In genomic region chr4:177667687-177668086, GRCh38 we compare ENCODE assay signal across 15 cellular contexts.
DNase-seq lines count a peak whose midpoint lies in the region; ATAC-seq, FAIRE-seq and TF ChIP-seq lines count a peak whose summit lies in the region.
"Had no signal": no experiment of that assay in that cellular context is flagged by ENCODE, and none has a peak within 500 bp of the region (broad histone marks: within the 10 kb centered on the region; RNA-seq: fewer than 3 reads in every experiment).

No MANE protein-coding gene starts in this region.

- H3K18ac ChIP-seq in H9 (ENCODE audit: insufficient read length, low read depth, low read length) (no peak overlapping the region), mesendoderm (ENCODE audit: low read length) (no peak overlapping the region)

- H3K4me3 ChIP-seq in Caco-2 (ENCODE audit: low read depth, low read length) (no peak overlapping the region), RWPE2 (ENCODE audit: severe bottlenecking) (no peak overlapping the region), keratinocyte (ENCODE audit: control insufficient read depth in 2 of 3, extremely low read depth in 1 of 3, insufficient read depth in 2 of 3, low read depth in 1 of 3, low read length in 3 of 3) (no peak overlapping the region), mesendoderm (ENCODE audit: low read length) (no peak overlapping the region)
- H3K4me3 ChIP-seq: cardiac muscle cell had no signal

- H4K5ac ChIP-seq in H9 (ENCODE audit: insufficient read length, low read depth, low read length) (no peak overlapping the region), mesendoderm (ENCODE audit: low read length) (no peak overlapping the region)

- intact Hi-C loops in Caco-2 (cut with micrococcal nuclease; ENCODE audit: unreplicated experiment) = loop anchor here (1.0 to 5.0 kb wide), 4 partner anchors 213 to 607 kb away; no protein-coding TSS in a partner anchor
- intact Hi-C loops in activated T-helper 2 cell treated with anti-CD3 and anti-CD28 coated beads, Interferon-gamma antibody, Interleukin-2, Interleukin-4, amounts not matched to agents 10 μg/mL and 5 μg/mL and 100 μg/mL, durations not matched to agents 14 hours and 24 hours and 36 hours (cut with micrococcal nuclease) = no loop called here

- H2AFZ ChIP-seq in H9 (ENCODE audit: low read length) = no peak overlapping the region
- H2AFZ ChIP-seq in keratinocyte (ENCODE audit: control insufficient read depth, low read length) = no peak overlapping the region

- POLR2A ChIA-PET in Caco-2 (lab: Charles Lee) = no interaction called here

- DNase-seq in Caco-2 = peak in 1 of 2 experiments; percentile 30
- DNase-seq in H9 = no peak
- DNase-seq in RWPE2 (ENCODE audit: low spot score) = no peak
- DNase-seq in keratinocyte (ENCODE audit: low read depth, low spot score) = no peak
- DNase-seq in occipital lobe (lab: John Stamatoyannopoulos, UW) = no peak
- no peak for DNase-seq in activated T-helper 2 cell treated with anti-CD3 and anti-CD28 coated beads, Interferon-gamma antibody, Interleukin-2, Interleukin-4, amounts not matched to agents 10 μg/mL and 5 μg/mL and 100 μg/mL, durations not matched to agents 14 hours and 24 hours and 36 hours (ENCODE audit: low spot score)
- DNase-seq in NK-92 treated with Interleukin-12 subunit alpha and Interleukin-12 subunit beta, amount 100 ng/mL, for 24 hours (lab: John Stamatoyannopoulos, UW) = no peak
- no peak for DNase-seq in mesendoderm
- DNase-seq: activated CD4-positive, alpha-beta T cell treated with anti-CD3 and anti-CD28 coated beads, Interleukin-2, amount 10 ng/mL, durations not matched to agents 24 days and 14 days; NCI-H1417 treated with DMSO at 0.1 percent for 48 hours; NCI-H524 treated with DMSO at 0.1 percent for 48 hours; retina had no signal

- H3K4ac ChIP-seq in H9 (ENCODE audit: low read depth, low read length) (no peak overlapping the region), mesendoderm (ENCODE audit: low read depth, low read length) (no peak overlapping the region)

- H3K23ac ChIP-seq in H9 (ENCODE audit: insufficient read length, low read depth, low read length) (no peak overlapping the region), mesendoderm (ENCODE audit: low read length) (no peak overlapping the region)

- H3K27me3 Mint-ChIP-seq in Caco-2 (ENCODE audit: insufficient read depth, unreplicated experiment) (no peaks in the 10 kb centered on the region), H9 (ENCODE audit: low read depth) (no peaks in the 10 kb centered on the region)
- H3K27me3 Mint-ChIP-seq in activated T-helper 2 cell treated with anti-CD3 and anti-CD28 coated beads, Interferon-gamma antibody, Interleukin-2, Interleukin-4, amounts not matched to agents 10 μg/mL and 5 μg/mL and 100 μg/mL, durations not matched to agents 14 hours and 24 hours and 36 hours (ENCODE audit: low read depth) = no peaks in the 10 kb centered on the region
- H3K27me3 Mint-ChIP-seq: activated CD4-positive, alpha-beta T cell treated with anti-CD3 and anti-CD28 coated beads, Interleukin-2, amount 10 ng/mL, durations not matched to agents 24 days and 14 days had no signal

- H2AK5ac ChIP-seq in H9 (ENCODE audit: insufficient read length, low read length) (no peak overlapping the region), mesendoderm (ENCODE audit: low read length) (no peak overlapping the region)

- H3K4me1 Mint-ChIP-seq in Caco-2 (ENCODE audit: low read depth, unreplicated experiment) = no peaks in the 10 kb centered on the region
- peaks cover 0 to 8% of the 10 kb centered on the region in 2 experiments; a peak in 3 of 4 replicates for H3K4me1 Mint-ChIP-seq in H9
- peaks cover 2% of the 10 kb centered on the region for H3K4me1 Mint-ChIP-seq in activated T-helper 2 cell treated with anti-CD3 and anti-CD28 coated beads, Interferon-gamma antibody, Interleukin-2, Interleukin-4, amounts not matched to agents 10 μg/mL and 5 μg/mL and 100 μg/mL, durations not matched to agents 14 hours and 24 hours and 36 hours (ENCODE audit: low read depth)
- H3K4me1 Mint-ChIP-seq: activated CD4-positive, alpha-beta T cell treated with anti-CD3 and anti-CD28 coated beads, Interleukin-2, amount 10 ng/mL, durations not matched to agents 24 days and 14 days; CD14-positive monocyte had no signal

- H4K91ac ChIP-seq in H9 (ENCODE audit: insufficient read length, low read depth, low read length) = no peak overlapping the region

- no peak overlapping the region for H3K27ac ChIP-seq in H9 (ENCODE audit: insufficient read length, low read depth, low read length)
- no peak overlapping the region for H3K27ac ChIP-seq in RWPE2 (ENCODE audit: poor library complexity, severe bottlenecking)
- no peak overlapping the region for H3K27ac ChIP-seq in keratinocyte (ENCODE audit: control insufficient read depth, insufficient read depth, low read length)
- no peak overlapping the region for H3K27ac ChIP-seq in mesendoderm (ENCODE audit: low read depth, low read length)
- H3K27ac ChIP-seq: cardiac muscle cell had no signal

- CTCF ChIA-PET in Caco-2 (lab: Charles Lee) = interaction anchor here (0.8 to 1.2 kb wide), 2 partner anchors 91 to 419 kb away, joined by 3 to 5 read pairs; no protein-coding TSS in a partner anchor

- H2BK5ac ChIP-seq in H9 (ENCODE audit: insufficient read length, low read length) = no peak overlapping the region
- no peak overlapping the region for H2BK5ac ChIP-seq in mesendoderm (ENCODE audit: low read length)

- H3K27ac Mint-ChIP-seq in Caco-2 (ENCODE audit: unreplicated experiment) (no peak overlapping the region), H9 (no peak overlapping the region)
- no peak overlapping the region for H3K27ac Mint-ChIP-seq in activated T-helper 2 cell treated with anti-CD3 and anti-CD28 coated beads, Interferon-gamma antibody, Interleukin-2, Interleukin-4, amounts not matched to agents 10 μg/mL and 5 μg/mL and 100 μg/mL, durations not matched to agents 14 hours and 24 hours and 36 hours
- H3K27ac Mint-ChIP-seq: activated CD4-positive, alpha-beta T cell treated with anti-CD3 and anti-CD28 coated beads, Interleukin-2, amount 10 ng/mL, durations not matched to agents 24 days and 14 days; CD14-positive monocyte had no signal

- H4K8ac ChIP-seq in H9 (replicated peaks; ENCODE audit: insufficient read length, low read depth, low read length) (no peak overlapping the region), mesendoderm (ENCODE audit: low read depth, low read length) (no peak overlapping the region)

- no peak overlapping the region for H3K4me2 ChIP-seq in H9 (ENCODE audit: insufficient read depth, insufficient read length, low read length)
- H3K4me2 ChIP-seq in keratinocyte (ENCODE audit: control insufficient read depth, extremely low read depth, insufficient read depth, low read depth, low read length) = no peak overlapping the region
- H3K4me2 ChIP-seq in mesendoderm (ENCODE audit: low read length) = no peak overlapping the region

- H3K79me2 ChIP-seq in H9 (ENCODE audit: insufficient read depth, low read length) (no peaks in the 10 kb centered on the region), keratinocyte (ENCODE audit: control insufficient read depth, insufficient read depth, low read length) (no peaks in the 10 kb centered on the region), mesendoderm (ENCODE audit: control insufficient read depth, insufficient read depth, low read length) (no peaks in the 10 kb centered on the region)

- no peaks in the 10 kb centered on the region for H3K9me3 ChIP-seq in Caco-2
- no peaks in the 10 kb centered on the region for H3K9me3 ChIP-seq in H9 (ENCODE audit: control insufficient read depth, low read depth, low read length)
- no peaks in the 10 kb centered on the region for H3K9me3 ChIP-seq in RWPE2 (ENCODE audit: severe bottlenecking)
- H3K9me3 ChIP-seq in keratinocyte (ENCODE audit: control insufficient read depth, low read depth, low read length) = no peaks in the 10 kb centered on the region

- H3K4me3 Mint-ChIP-seq in Caco-2 (ENCODE audit: unreplicated experiment) (no peak overlapping the region), H9 (no peak overlapping the region)
- no peak overlapping the region for H3K4me3 Mint-ChIP-seq in activated T-helper 2 cell treated with anti-CD3 and anti-CD28 coated beads, Interferon-gamma antibody, Interleukin-2, Interleukin-4, amounts not matched to agents 10 μg/mL and 5 μg/mL and 100 μg/mL, durations not matched to agents 14 hours and 24 hours and 36 hours (ENCODE audit: low read depth)
- H3K4me3 Mint-ChIP-seq: activated CD4-positive, alpha-beta T cell treated with anti-CD3 and anti-CD28 coated beads, Interleukin-2, amount 10 ng/mL, durations not matched to agents 24 days and 14 days; CD14-positive monocyte had no signal

- no peak overlapping the region for H3T11ph ChIP-seq in H9 (ENCODE audit: low read length)

- H3K36me3 ChIP-seq in Caco-2 (ENCODE audit: control insufficient read depth, insufficient read depth, low read length) = no peaks in the 10 kb centered on the region
- H3K36me3 ChIP-seq in RWPE2 (ENCODE audit: low read depth) = no peaks in the 10 kb centered on the region
- H3K36me3 ChIP-seq in keratinocyte (ENCODE audit: control insufficient read depth in 2 of 2, extremely low read depth in 1 of 2, insufficient read depth in 2 of 2, low read length in 2 of 2) = no peaks in the 10 kb centered on the region
- H3K36me3 ChIP-seq in mesendoderm (ENCODE audit: control insufficient read depth, insufficient read depth, low read length) = no peaks in the 10 kb centered on the region
- H3K36me3 ChIP-seq: cardiac muscle cell had no signal

- no peak overlapping the region for H2BK120ac ChIP-seq in H9 (ENCODE audit: low read depth, low read length, poor library complexity, severe bottlenecking)
- no peak overlapping the region for H2BK120ac ChIP-seq in mesendoderm (ENCODE audit: low read depth, low read length)

- H2BK15ac ChIP-seq in H9 (ENCODE audit: low read depth, low read length) = no peak overlapping the region
- H2BK15ac ChIP-seq in mesendoderm (replicated peaks; ENCODE audit: low read depth) = no peak overlapping the region

- dilution Hi-C loops in keratinocyte (cut with MboI; ENCODE audit: extremely low pct_ligation_motif_present, low sequenced_read_pairs) = no loop called here

- BruUV-seq in Caco-2 (replicated peaks; lab: Mats Ljungman, UMichigan) = no TSS peak

- H2BK12ac ChIP-seq in H9 (ENCODE audit: insufficient read length, low read depth, low read length) = no peak overlapping the region

- 0 out of 3 replicates have a peak, but pooled peaks have one; percentile 54 for ATAC-seq in RWPE2 (ENCODE audit: low read depth)

- no peak overlapping the region for H3K56ac ChIP-seq in H9 (ENCODE audit: insufficient read length, low read depth, low read length)
- no peak overlapping the region for H3K56ac ChIP-seq in mesendoderm (ENCODE audit: low read length)

- H3K79me1 ChIP-seq in H9 (ENCODE audit: insufficient read depth, low read depth, low read length, poor library complexity, severe bottlenecking) (no peaks in the 10 kb centered on the region), mesendoderm (ENCODE audit: low read length) (no peaks in the 10 kb centered on the region)

- WGBS in H9 (ENCODE audit: extremely low coverage, insufficient read length, low lambda C conversion rate) = no CpG with 5 or more reads among the region's 5 CpGs
- no CpG with 5 or more reads among the region's 5 CpGs for WGBS in mesendoderm (ENCODE audit: extremely low coverage, insufficient coverage, low lambda C conversion rate)

- H3K27me3 ChIP-seq in Caco-2 (replicated peaks; ENCODE audit: control insufficient read depth, insufficient read depth, low read length) (no peaks in the 10 kb centered on the region), H9 (ENCODE audit: insufficient read depth, low read length) (no peaks in the 10 kb centered on the region), RWPE2 (ENCODE audit: insufficient read depth, poor library complexity, severe bottlenecking) (no peaks in the 10 kb centered on the region), keratinocyte (ENCODE audit: control insufficient read depth, extremely low read depth, insufficient read depth, low read length) (no peaks in the 10 kb centered on the region), mesendoderm (ENCODE audit: insufficient read depth, low read length, poor library complexity) (no peaks in the 10 kb centered on the region)
- H3K27me3 ChIP-seq: cardiac muscle cell had no signal

- TF ChIP-seq CTCF in Caco-2 (IDR thresholded peaks at IDR 0.05; ENCODE audit: insufficient read depth in 1 of 2, low read depth in 1 of 2, low read length in 1 of 2, severe bottlenecking in 1 of 2, unreplicated experiment in 1 of 2) = peak; percentile 45 to 62
- TF ChIP-seq CTCF in H9 (conservative IDR thresholded peaks at IDR 0.05) = peak; percentile 38; the same call in 2 of the 3 replicates
- TF ChIP-seq CTCF in RWPE2 (IDR thresholded peaks at IDR 0.05; ENCODE audit: poor library complexity, severe bottlenecking) = peak; percentile 74
- TF ChIP-seq CTCF in keratinocyte (optimal IDR thresholded peaks at IDR 0.05 in 1 of 3, IDR thresholded peaks at IDR 0.05 in 1 of 3, conservative IDR thresholded peaks at IDR 0.05 in 1 of 3; ENCODE audit: extremely low read depth in 1 of 3, insufficient read depth in 2 of 3, low read length in 3 of 3) = peak; percentile 26 to 55 (median 38)

- H4K20me1 ChIP-seq in H9 (ENCODE audit: control insufficient read depth, insufficient read depth, insufficient read length) = no peaks in the 10 kb centered on the region
- H4K20me1 ChIP-seq in keratinocyte (ENCODE audit: control insufficient read depth, extremely low read depth, insufficient read depth, low read length) = no peaks in the 10 kb centered on the region

- H3K23me2 ChIP-seq in H9 (ENCODE audit: insufficient read length, low read depth, low read length, poor library complexity, severe bottlenecking) = no peaks in the 10 kb centered on the region

- H3K9me1 ChIP-seq in keratinocyte (ENCODE audit: control insufficient read depth, extremely low read depth, insufficient read depth, low read length) = no peaks in the 10 kb centered on the region

- FAIRE-seq in keratinocyte (lab: Jason Lieb, UNC) = no peak
- FAIRE-seq: H54 had no signal

- no peaks in the 10 kb centered on the region for H3K4me1 ChIP-seq in Caco-2
- H3K4me1 ChIP-seq in H9 (ENCODE audit: insufficient read depth, low read length) = no peaks in the 10 kb centered on the region
- no peaks in the 10 kb centered on the region for H3K4me1 ChIP-seq in RWPE2 (ENCODE audit: insufficient read depth, poor library complexity, severe bottlenecking)
- H3K4me1 ChIP-seq in keratinocyte (ENCODE audit: control insufficient read depth, extremely low read depth, insufficient read depth, low read length) = no peaks in the 10 kb centered on the region
- H3K4me1 ChIP-seq in mesendoderm (ENCODE audit: control insufficient read depth, low read depth, low read length) = no peaks in the 10 kb centered on the region

- no peak overlapping the region for H3K9ac ChIP-seq in H9 (ENCODE audit: extremely low read depth, insufficient read length, low read length)
- H3K9ac ChIP-seq in keratinocyte (ENCODE audit: control insufficient read depth, extremely low read depth, insufficient read depth, low read length) = no peak overlapping the region
- no peak overlapping the region for H3K9ac ChIP-seq in mesendoderm (ENCODE audit: low read length)

- no peak overlapping the region for H3K14ac ChIP-seq in H9 (ENCODE audit: insufficient read depth, low read length)

- no peaks in the 10 kb centered on the region for H3K36me3 Mint-ChIP-seq in Caco-2 (ENCODE audit: insufficient read depth, unreplicated experiment)
- H3K36me3 Mint-ChIP-seq in H9 (ENCODE audit: insufficient read depth in 1 of 3, low read depth in 3 of 3) = peaks cover 4 to 21% (median 4%) of the 10 kb centered on the region in 3 experiments
- H3K36me3 Mint-ChIP-seq in activated T-helper 2 cell treated with anti-CD3 and anti-CD28 coated beads, Interferon-gamma antibody, Interleukin-2, Interleukin-4, amounts not matched to agents 10 μg/mL and 5 μg/mL and 100 μg/mL, durations not matched to agents 14 hours and 24 hours and 36 hours (ENCODE audit: low read depth) = no peaks in the 10 kb centered on the region
- H3K36me3 Mint-ChIP-seq: CD14-positive monocyte had no signal

- H3K9me3 Mint-ChIP-seq in Caco-2 (ENCODE audit: unreplicated experiment) (peaks cover under 1% of the 10 kb centered on the region), H9 (peaks cover 7 to 16% of the 10 kb centered on the region in 2 experiments)
- H3K9me3 Mint-ChIP-seq in activated T-helper 2 cell treated with anti-CD3 and anti-CD28 coated beads, Interferon-gamma antibody, Interleukin-2, Interleukin-4, amounts not matched to agents 10 μg/mL and 5 μg/mL and 100 μg/mL, durations not matched to agents 14 hours and 24 hours and 36 hours = no peaks in the 10 kb centered on the region
- H3K9me3 Mint-ChIP-seq: activated CD4-positive, alpha-beta T cell treated with anti-CD3 and anti-CD28 coated beads, Interleukin-2, amount 10 ng/mL, durations not matched to agents 24 days and 14 days had no signal

- no peak overlapping the region for H2BK20ac ChIP-seq in H9 (ENCODE audit: low read depth, low read length, poor library complexity, severe bottlenecking)
